ENCODE assay signal across 36 cellular contexts in the genomic region with DNA sequence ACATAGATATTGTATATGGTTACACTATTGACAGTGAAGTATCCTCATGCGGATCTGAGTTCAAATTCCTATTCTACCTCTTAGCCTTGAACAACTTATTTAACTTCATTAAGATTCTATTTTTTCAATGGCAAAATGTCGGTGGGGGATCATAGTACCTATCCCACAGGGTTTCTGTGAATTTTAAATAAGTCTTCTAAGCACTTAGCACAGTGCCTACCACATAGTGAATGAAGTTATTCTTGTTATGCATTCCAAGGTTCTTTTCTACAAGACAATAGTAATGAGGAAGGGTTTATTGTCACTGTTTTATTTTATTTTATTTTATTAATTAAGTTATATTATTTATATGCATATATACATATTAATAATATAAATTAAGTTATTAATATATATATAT. TPM values are rescaled to one million over a fixed set of nuclear protein-coding genes. Genes with fewer than 3 reads are reported as not detected.
"Had no signal": no experiment of that assay in that cellular context is flagged by ENCODE, and none has a peak within 500 bp of the region (broad histone marks: within the 10 kb centered on the region; RNA-seq: fewer than 3 reads in every experiment).

No MANE protein-coding gene starts in this region.

- ATAC-seq: activated T-cell treated with anti-CD3 and anti-CD28 coated beads, Interleukin-2, amount 50 U/mL, for 4 hours; heart right ventricle; left lung; lower lobe of right lung; psoas muscle; stimulated activated memory B cell treated with anti-CD40 and anti-IgM and Interleukin-4, amounts not matched to agents 10 μg/mL and 1 μg/mL and 100 μg/mL, for 72 hours; T-helper 17 cell had no signal

- H3K9me3 Mint-ChIP-seq: activated T-cell treated with anti-CD3 and anti-CD28 coated beads, Interleukin-2, amount 50 U/mL, for 4 hours; central memory CD8-positive, alpha-beta T cell; stimulated activated naive CD8-positive, alpha-beta T cell treated with anti-CD3 and anti-CD28 coated beads, Interleukin-15, amount 100 ng/mL, for 72 hours had no signal

- H3K4me1 Mint-ChIP-seq: central memory CD8-positive, alpha-beta T cell; naive thymus-derived CD8-positive, alpha-beta T cell; neural crest cell had no signal

- H3K27me3 Mint-ChIP-seq: activated naive CD8-positive, alpha-beta T cell treated with anti-CD3 and anti-CD28 coated beads for 36 hours; central memory CD8-positive, alpha-beta T cell; dendritic cell treated with granulocyte-macrophage colony-stimulating factor and Interleukin-4, amounts not matched to agents 40 ng/mL and 50 ng/mL, for 4 days; stimulated activated memory B cell treated with anti-CD40 and anti-IgM and Interleukin-4, amounts not matched to agents 10 μg/mL and 1 μg/mL and 100 μg/mL, for 72 hours; stimulated activated naive CD8-positive, alpha-beta T cell treated with anti-CD3 and anti-CD28 coated beads, Interleukin-15, amount 100 ng/mL, for 72 hours had no signal

- H3K27ac Mint-ChIP-seq: activated naive CD8-positive, alpha-beta T cell treated with anti-CD3 and anti-CD28 coated beads for 36 hours; dendritic cell treated with granulocyte-macrophage colony-stimulating factor and Interleukin-4, amounts not matched to agents 40 ng/mL and 50 ng/mL, for 4 days; naive thymus-derived CD8-positive, alpha-beta T cell; stimulated activated memory B cell treated with anti-CD40 and anti-IgM and Interleukin-4, amounts not matched to agents 10 μg/mL and 1 μg/mL and 100 μg/mL, for 72 hours; stimulated activated naive CD8-positive, alpha-beta T cell treated with anti-CD3 and anti-CD28 coated beads, Interleukin-15, amount 100 ng/mL, for 72 hours; T-helper 17 cell; type B pancreatic cell had no signal

- DNase-seq: activated CD4-positive, alpha-beta T cell treated with anti-CD3 and anti-CD28 coated beads, Interleukin-2, amount 50 U/mL, for 4 hours; activated CD4-positive, CD25-positive, alpha-beta regulatory T cell treated with anti-CD3 and anti-CD28 coated beads, Interleukin-2, amount 50 U/mL, for 72 hours; activated CD8-positive, alpha-beta memory T cell treated with anti-CD3 and anti-CD28 coated beads, Interleukin-2, amount 50 U/mL, for 4 hours; activated naive CD4-positive, alpha-beta T cell; activated naive CD8-positive, alpha-beta T cell treated with anti-CD3 and anti-CD28 coated beads for 36 hours; activated T-cell treated with anti-CD3 and anti-CD28 coated beads, Interleukin-2, amount 50 U/mL, for 4 hours; amniotic stem cell; effector CD4-positive, alpha-beta T cell; esophagus squamous epithelium; foreskin melanocyte; heart right ventricle; kidney glomerular epithelial cell; left lung; lower lobe of right lung; mesenchymal stem cell; nucleus accumbens; psoas muscle; stimulated activated CD4-positive, alpha-beta T cell treated with anti-CD3 and anti-CD28 coated beads, Interleukin-1b, Interleukin-23, amount 100 ng/mL, for 48 hours; stimulated activated CD4-positive, alpha-beta T cell treated with anti-CD3 and anti-CD28 coated beads, Interleukin-4, amount 100 ng/mL, for 4 hours; stimulated activated CD8-positive, alpha-beta memory T cell treated with anti-CD3 and anti-CD28 coated beads, Interleukin-4, amount 100 ng/mL, for 48 hours; stimulated activated naive CD8-positive, alpha-beta T cell treated with anti-CD3 and anti-CD28 coated beads, Interleukin-15, amount 100 ng/mL, for 72 hours; substantia nigra; T-helper 17 cell; T1000; WERI-Rb-1 had no signal

- H3K36me3 Mint-ChIP-seq: activated naive CD8-positive, alpha-beta T cell treated with anti-CD3 and anti-CD28 coated beads for 36 hours; naive thymus-derived CD8-positive, alpha-beta T cell; type B pancreatic cell had no signal

- H3K4me3 Mint-ChIP-seq: activated naive CD8-positive, alpha-beta T cell treated with anti-CD3 and anti-CD28 coated beads for 36 hours; activated T-cell treated with anti-CD3 and anti-CD28 coated beads, Interleukin-2, amount 50 U/mL, for 4 hours; central memory CD8-positive, alpha-beta T cell; dendritic cell treated with granulocyte-macrophage colony-stimulating factor and Interleukin-4, amounts not matched to agents 40 ng/mL and 50 ng/mL, for 4 days; naive thymus-derived CD8-positive, alpha-beta T cell; neural crest cell; stimulated activated memory B cell treated with anti-CD40 and anti-IgM and Interleukin-4, amounts not matched to agents 10 μg/mL and 1 μg/mL and 100 μg/mL, for 72 hours; stimulated activated naive CD8-positive, alpha-beta T cell treated with anti-CD3 and anti-CD28 coated beads, Interleukin-15, amount 100 ng/mL, for 72 hours; T-helper 17 cell; type B pancreatic cell had no signal

RNA-seq across cellular contexts. Expression of a gene that starts 8.8 kb away (rescaled TPM):
- total RNA-seq: activated CD8-positive, alpha-beta memory T cell treated with anti-CD3 and anti-CD28 coated beads for 36 hours; activated naive CD8-positive, alpha-beta T cell treated with anti-CD3 and anti-CD28 coated beads for 36 hours; activated T-cell treated with anti-CD3 and anti-CD28 coated beads, Interleukin-2, amount 50 U/mL, for 4 hours; bronchial epithelial cell; esophagus squamous epithelium; glomerular endothelial cell; naive thymus-derived CD8-positive, alpha-beta T cell; neural crest cell; smooth muscle cell; T-helper 17 cell; vagina had no signal

RNA-seq across cellular contexts. Expression of a gene that starts 27.7 kb away (rescaled TPM):
- total RNA-seq: activated CD8-positive, alpha-beta memory T cell treated with anti-CD3 and anti-CD28 coated beads for 36 hours; activated naive CD8-positive, alpha-beta T cell treated with anti-CD3 and anti-CD28 coated beads for 36 hours; activated T-cell treated with anti-CD3 and anti-CD28 coated beads, Interleukin-2, amount 50 U/mL, for 4 hours; bronchial epithelial cell; esophagus squamous epithelium; glomerular endothelial cell; heart right ventricle; left lung; lower lobe of right lung; naive thymus-derived CD8-positive, alpha-beta T cell; neural crest cell; psoas muscle; smooth muscle cell; T-helper 17 cell; vagina had no signal

RNA-seq across cellular contexts. Expression of a gene that starts 46.5 kb away (rescaled TPM):
- total RNA-seq: activated CD8-positive, alpha-beta memory T cell treated with anti-CD3 and anti-CD28 coated beads for 36 hours; activated naive CD8-positive, alpha-beta T cell treated with anti-CD3 and anti-CD28 coated beads for 36 hours; bronchial epithelial cell; glomerular endothelial cell; neural crest cell; smooth muscle cell had no signal
